In genomic region chr13:28624707-28625432, GRCh38 we compare ENCODE assay signal across 16 cellular contexts.
"Had no signal": no experiment of that assay in that cellular context is flagged by ENCODE, and none has a peak within 500 bp of the region (broad histone marks: within the 10 kb centered on the region; RNA-seq: fewer than 3 reads in every experiment).

No MANE protein-coding gene starts in this region.

- DNase-seq: central memory CD4-positive, alpha-beta T cell; foreskin keratinocyte; left colon; left ventricle myocardium superior; mucosa of descending colon; naive thymus-derived CD8-positive, alpha-beta T cell; pancreas; right cardiac atrium; stimulated activated CD4-positive, alpha-beta T cell treated with anti-CD3 and anti-CD28 coated beads, Interleukin-2, amount 100 ng/mL, for 48 hours; stimulated activated naive CD8-positive, alpha-beta T cell treated with anti-CD3 and anti-CD28 coated beads, Interleukin-15, amount 100 ng/mL, for 72 hours; testis; transverse colon had no signal

- FAIRE-seq: pancreas had no signal

- H3K4me3 ChIP-seq: hepatocyte, lung, mucosa of descending colon, pancreas, smooth muscle cell, testis, transverse colon had no signal

- H3K27me3 Mint-ChIP-seq: stimulated activated naive CD8-positive, alpha-beta T cell treated with anti-CD3 and anti-CD28 coated beads, Interleukin-15, amount 100 ng/mL, for 72 hours had no signal

- H3K36me3 Mint-ChIP-seq: naive thymus-derived CD8-positive, alpha-beta T cell had no signal

- H3K79me2 ChIP-seq: hepatocyte had no signal

- H3K27ac ChIP-seq: foreskin keratinocyte, hepatocyte, pancreas, testis, transverse colon had no signal

- H3K9me3 Mint-ChIP-seq: naive thymus-derived CD8-positive, alpha-beta T cell; stimulated activated naive CD8-positive, alpha-beta T cell treated with anti-CD3 and anti-CD28 coated beads, Interleukin-15, amount 100 ng/mL, for 72 hours had no signal

- H3K4me1 ChIP-seq: foreskin keratinocyte, pancreas, transverse colon had no signal

- H3K4me3 Mint-ChIP-seq: naive thymus-derived CD8-positive, alpha-beta T cell; stimulated activated naive CD8-positive, alpha-beta T cell treated with anti-CD3 and anti-CD28 coated beads, Interleukin-15, amount 100 ng/mL, for 72 hours had no signal

- H3K4me2 ChIP-seq: hepatocyte, smooth muscle cell had no signal

- H2AFZ ChIP-seq: hepatocyte had no signal

- ATAC-seq: foreskin keratinocyte; left colon; left ventricle myocardium superior; mucosa of descending colon; naive thymus-derived CD8-positive, alpha-beta T cell; pancreas; right cardiac atrium; stimulated activated naive CD8-positive, alpha-beta T cell treated with anti-CD3 and anti-CD28 coated beads, Interleukin-15, amount 100 ng/mL, for 72 hours had no signal

- H3K27me3 ChIP-seq: hepatocyte, testis, transverse colon had no signal

- H3K9me3 ChIP-seq: mucosa of descending colon, pancreas, testis, transverse colon had no signal

- H3K36me3 ChIP-seq: pancreas, transverse colon had no signal

- H3K27ac Mint-ChIP-seq: naive thymus-derived CD8-positive, alpha-beta T cell; progenitor cell of endocrine pancreas; stimulated activated naive CD8-positive, alpha-beta T cell treated with anti-CD3 and anti-CD28 coated beads, Interleukin-15, amount 100 ng/mL, for 72 hours had no signal
